In genomic region chr17:47209499-47209898, GRCh38 we compare ENCODE assay signal across 18 cellular contexts. TPM values are rescaled to one million over a fixed set of nuclear protein-coding genes. Genes with fewer than 3 reads are reported as not detected.
"Had no signal": no experiment of that assay in that cellular context is flagged by ENCODE, and none has a peak within 500 bp of the region (broad histone marks: within the 10 kb centered on the region; RNA-seq: fewer than 3 reads in every experiment).

No MANE protein-coding gene starts in this region.

- ATAC-seq: activated naive CD8-positive, alpha-beta T cell treated with anti-CD3 and anti-CD28 coated beads, Interleukin-2, amount 50 U/mL, for 24 hours; left colon; natural killer cell; psoas muscle had no signal

- H3K27me3 Mint-ChIP-seq: activated naive CD8-positive, alpha-beta T cell treated with anti-CD3 and anti-CD28 coated beads, Interleukin-2, amount 50 U/mL, for 24 hours had no signal

- H3K9me3 Mint-ChIP-seq: activated naive CD4-positive, alpha-beta T cell treated with anti-CD3 and anti-CD28 coated beads for 36 hours; activated naive CD8-positive, alpha-beta T cell treated with anti-CD3 and anti-CD28 coated beads, Interleukin-2, amount 50 U/mL, for 24 hours; natural killer cell had no signal

- H3K27ac ChIP-seq: breast epithelium, psoas muscle, sigmoid colon, transverse colon had no signal

- H3K4me3 ChIP-seq: breast epithelium, lung, psoas muscle, sigmoid colon, transverse colon had no signal

- H3K4me3 Mint-ChIP-seq: activated naive CD4-positive, alpha-beta T cell treated with anti-CD3 and anti-CD28 coated beads for 36 hours; activated naive CD8-positive, alpha-beta T cell treated with anti-CD3 and anti-CD28 coated beads, Interleukin-2, amount 50 U/mL, for 24 hours; natural killer cell had no signal

- DNase-seq: activated CD4-positive, alpha-beta T cell treated with anti-CD3 and anti-CD28 coated beads, Interleukin-2, amount 50 U/mL, for 1 hour; activated naive CD4-positive, alpha-beta T cell treated with anti-CD3 and anti-CD28 coated beads for 36 hours; activated naive CD8-positive, alpha-beta T cell treated with anti-CD3 and anti-CD28 coated beads, Interleukin-2, amount 50 U/mL, for 24 hours; activated T-cell treated with anti-CD3 and anti-CD28 coated beads for 4 hours; aorta; heart left ventricle; left colon; natural killer cell; psoas muscle; sigmoid colon; stimulated activated naive CD4-positive, alpha-beta T cell treated with Interleukin-2 at 50 U/mL for 16 hours; substantia nigra; transverse colon had no signal

- H3K9me3 ChIP-seq: breast epithelium, heart left ventricle, psoas muscle, sigmoid colon, transverse colon had no signal

- H3K27me3 ChIP-seq: breast epithelium, heart left ventricle, sigmoid colon, transverse colon had no signal

- H3K27ac Mint-ChIP-seq: activated naive CD4-positive, alpha-beta T cell treated with anti-CD3 and anti-CD28 coated beads for 36 hours; activated naive CD8-positive, alpha-beta T cell treated with anti-CD3 and anti-CD28 coated beads, Interleukin-2, amount 50 U/mL, for 24 hours; natural killer cell had no signal

- H3K36me3 ChIP-seq: breast epithelium, heart left ventricle, sigmoid colon, transverse colon had no signal

- FAIRE-seq: frontal cortex had no signal

- H3K36me3 Mint-ChIP-seq: natural killer cell had no signal

RNA-seq across cellular contexts. Expression of gene MYL4, which starts 0.4 kb away (rescaled TPM):
- total RNA-seq: activated naive CD4-positive, alpha-beta T cell treated with anti-CD3 and anti-CD28 coated beads for 36 hours; breast epithelium; epithelial cell of proximal tubule; left colon; mononuclear cell; transverse colon had no signal

RNA-seq across cellular contexts. Expression of gene ITGB3, which starts 44.1 kb away (rescaled TPM):
- total RNA-seq: activated naive CD4-positive, alpha-beta T cell treated with anti-CD3 and anti-CD28 coated beads for 36 hours had no signal
